Comparison of ENCODE assay signal across 8 cellular contexts in the genomic region with DNA sequence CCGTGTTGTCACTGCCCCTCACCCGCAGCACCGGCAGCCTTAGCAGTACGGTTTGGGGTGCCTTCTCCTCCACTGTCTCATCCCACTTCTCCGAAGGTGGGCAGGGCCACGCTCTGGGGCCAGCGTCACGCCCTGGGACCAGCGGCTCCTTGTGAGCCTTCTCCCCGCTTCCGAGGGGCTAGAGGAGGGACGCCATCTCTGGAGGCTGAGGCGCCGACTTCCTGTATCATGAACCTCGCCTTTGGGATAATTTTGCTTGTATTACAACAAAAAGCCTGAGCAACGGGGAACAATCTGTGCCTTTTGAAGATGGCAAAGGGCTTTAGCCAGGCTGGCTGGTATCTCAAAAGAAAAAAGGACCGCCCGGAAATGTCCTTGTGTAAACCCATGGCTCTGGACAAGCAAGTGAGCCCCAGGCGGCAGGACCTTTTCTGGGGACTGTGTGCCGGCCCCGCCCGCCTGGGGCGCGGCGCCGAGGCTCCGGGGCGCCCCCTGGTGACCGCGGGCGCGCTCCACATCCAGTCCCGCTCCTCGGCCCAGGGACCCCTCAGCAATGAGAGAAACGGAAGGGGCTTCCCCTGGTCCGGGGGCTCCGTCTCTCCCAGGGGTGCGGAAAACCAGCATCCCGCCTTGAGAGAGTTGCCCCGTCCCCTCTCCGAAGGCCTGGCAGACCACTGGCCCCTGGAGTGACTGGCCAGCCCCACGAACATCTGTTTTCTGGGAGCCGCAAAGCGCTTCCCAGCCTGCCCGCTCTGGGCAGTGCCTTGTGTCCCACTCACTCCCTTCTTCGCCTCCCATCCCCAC. TPM values are rescaled to one million over a fixed set of nuclear protein-coding genes. Genes with fewer than 3 reads are reported as not detected.
DNase-seq lines count a peak whose midpoint lies in the region; ATAC-seq and TF ChIP-seq lines count a peak whose summit lies in the region.

No MANE protein-coding gene starts in this region.

- no peaks in the 10 kb centered on the region for H3K27me3 ChIP-seq in CD4-positive, alpha-beta memory T cell (ENCODE audit: insufficient read depth, low read length)
- no peaks in the 10 kb centered on the region for H3K27me3 ChIP-seq in SJCRH30

- peak overlapping the region; percentile 61 to 80 (median 74) for H3K4me3 Mint-ChIP-seq in CD4-positive, alpha-beta memory T cell
- peak overlapping the region; percentile 57 for H3K4me3 Mint-ChIP-seq in activated naive CD4-positive, alpha-beta T cell treated with anti-CD3 and anti-CD28 coated beads, Interleukin-2, amount 10 ng/mL, durations not matched to agents 7 days and 5 days
- peak overlapping the region; percentile 70 for H3K4me3 Mint-ChIP-seq in type B pancreatic cell

- peaks cover 17% of the 10 kb centered on the region for H3K4me1 ChIP-seq in CD4-positive, alpha-beta memory T cell (ENCODE audit: insufficient read depth, low read length)
- peaks cover 37% of the 10 kb centered on the region for H3K4me1 ChIP-seq in SJCRH30

- TF ChIP-seq CTCF in omental fat pad (IDR thresholded peaks at IDR 0.05) (peak in 1 of 3 donors; percentile 89), type B pancreatic cell (conservative IDR thresholded peaks at IDR 0.05) (peak; percentile 99)

- H3K4me3 ChIP-seq in CD4-positive, alpha-beta memory T cell (ENCODE audit: low read length in 2 of 2): peak overlapping the region; percentile 60 to 61
- no peak overlapping the region for H3K4me3 ChIP-seq in SJCRH30

- peak in 4 of 5 donors; percentile 60 to 75 (median 65) for DNase-seq in CD4-positive, alpha-beta memory T cell
- DNase-seq in GM19240 (ENCODE audit: insufficient read length, low spot score) (peak; percentile 51), SJCRH30 (peak in 1 of 2 experiments; percentile 34), glomerular visceral epithelial cell (ENCODE audit: extremely low spot score) (peak; percentile 65), omental fat pad (ENCODE audit: low spot score) (no peak), type B pancreatic cell (ENCODE audit: extremely low spot score, unreplicated experiment) (no peak)
- DNase-seq in activated naive CD4-positive, alpha-beta T cell treated with anti-CD3 and anti-CD28 coated beads, Interleukin-2, amount 10 ng/mL, durations not matched to agents 7 days and 5 days: peak; percentile 68

- no peaks in the 10 kb centered on the region for H3K9me3 ChIP-seq in CD4-positive, alpha-beta memory T cell (ENCODE audit: control insufficient read depth in 1 of 2, low read length in 2 of 2)
- no peaks in the 10 kb centered on the region for H3K9me3 ChIP-seq in SJCRH30 (replicated peaks)

- H3K27ac ChIP-seq in CD4-positive, alpha-beta memory T cell (ENCODE audit: low read depth, low read length): no peak overlapping the region
- peak overlapping the region; percentile 17; the same call in 1 of the 2 replicates for H3K27ac ChIP-seq in SJCRH30

- H3K36me3 Mint-ChIP-seq in CD4-positive, alpha-beta memory T cell: no peaks in the 10 kb centered on the region
- H3K36me3 Mint-ChIP-seq in activated naive CD4-positive, alpha-beta T cell treated with anti-CD3 and anti-CD28 coated beads, Interleukin-2, amount 10 ng/mL, durations not matched to agents 7 days and 5 days: no peaks in the 10 kb centered on the region
- peaks cover 13% of the 10 kb centered on the region for H3K36me3 Mint-ChIP-seq in type B pancreatic cell

- CTCF ChIA-PET in CD4-positive, alpha-beta memory T cell (lab: Charles Lee; ENCODE audit: partially characterized antibody): interaction anchor here (1.0 to 2.5 kb wide), 5 partner anchors 8 to 44 kb away, joined by 3 to 31 read pairs (median 5); no protein-coding TSS in a partner anchor
- CTCF ChIA-PET in activated naive CD4-positive, alpha-beta T cell treated with anti-CD3 and anti-CD28 coated beads, Interleukin-2, amount 10 ng/mL, durations not matched to agents 7 days and 5 days (lab: Charles Lee): interaction anchor here (1.4 to 2.7 kb wide), 4 partner anchors 9 to 43 kb away, joined by 4 to 32 read pairs (median 10); no protein-coding TSS in a partner anchor

- H3K36me3 ChIP-seq in CD4-positive, alpha-beta memory T cell (ENCODE audit: insufficient read depth, low read length): no peaks in the 10 kb centered on the region
- 0 out of 2 replicates have a peak, but pooled peaks cover 3% of the 10 kb centered on the region for H3K36me3 ChIP-seq in SJCRH30

- H3K9me3 Mint-ChIP-seq in CD4-positive, alpha-beta memory T cell: no peaks in the 10 kb centered on the region
- no peaks in the 10 kb centered on the region for H3K9me3 Mint-ChIP-seq in activated naive CD4-positive, alpha-beta T cell treated with anti-CD3 and anti-CD28 coated beads, Interleukin-2, amount 10 ng/mL, durations not matched to agents 7 days and 5 days
- no peaks in the 10 kb centered on the region for H3K9me3 Mint-ChIP-seq in type B pancreatic cell

- peak overlapping the region in 4 of 7 donors; percentile 16 to 77 (median 33) for H3K27ac Mint-ChIP-seq in CD4-positive, alpha-beta memory T cell
- H3K27ac Mint-ChIP-seq in activated naive CD4-positive, alpha-beta T cell treated with anti-CD3 and anti-CD28 coated beads, Interleukin-2, amount 10 ng/mL, durations not matched to agents 7 days and 5 days: peak overlapping the region; percentile 60
- no peak overlapping the region for H3K27ac Mint-ChIP-seq in type B pancreatic cell

- ATAC-seq in HG03378 (IDR thresholded peaks at IDR 0.05; ENCODE audit: unreplicated experiment) (peak; percentile 45), omental fat pad (ENCODE audit: low FRiP score) (peak; percentile 64)

- intact Hi-C loops in CD4-positive, alpha-beta memory T cell (cut with micrococcal nuclease): loop anchor here (1.0 to 10.0 kb wide), 3 partner anchors 16 to 1304 kb away; a partner anchor contains a TSS

- POLR2A ChIA-PET in CD4-positive, alpha-beta memory T cell (lab: Charles Lee; ENCODE audit: partially characterized antibody): interaction anchor here (2.2 kb wide), 1 partner anchor 42 kb away, joined by 6 read pairs; no protein-coding TSS in a partner anchor

- peaks cover 0 to 9% (median 3%) of the 10 kb centered on the region in 4 donors for H3K4me1 Mint-ChIP-seq in CD4-positive, alpha-beta memory T cell
- H3K4me1 Mint-ChIP-seq in activated naive CD4-positive, alpha-beta T cell treated with anti-CD3 and anti-CD28 coated beads, Interleukin-2, amount 10 ng/mL, durations not matched to agents 7 days and 5 days: peaks cover 29% of the 10 kb centered on the region
- H3K4me1 Mint-ChIP-seq in type B pancreatic cell (ENCODE audit: unreplicated experiment): peaks cover 27% of the 10 kb centered on the region

- no peaks in the 10 kb centered on the region for H3K27me3 Mint-ChIP-seq in CD4-positive, alpha-beta memory T cell
- peaks cover 13% of the 10 kb centered on the region for H3K27me3 Mint-ChIP-seq in activated naive CD4-positive, alpha-beta T cell treated with anti-CD3 and anti-CD28 coated beads, Interleukin-2, amount 10 ng/mL, durations not matched to agents 7 days and 5 days
- no peaks in the 10 kb centered on the region for H3K27me3 Mint-ChIP-seq in type B pancreatic cell

RNA-seq across cellular contexts. Expression of a gene that starts 3.8 kb away (rescaled TPM):
- total RNA-seq in CD4-positive, alpha-beta memory T cell: not detected
- polyA plus RNA-seq in CD4-positive, alpha-beta memory T cell: not detected
- total RNA-seq in SJCRH30 (2014; rRNA removed; shearing (Covaris generic)): 0.24 and 0.25 TPM in 2 replicates
- total RNA-seq in omental fat pad: 100 to 1,000 TPM; 181 to 740 (median 276) TPM
- 25.7 and 53.0 TPM in 2 replicates for total RNA-seq in type B pancreatic cell (ENCODE audit: low replicate concordance)

RNA-seq across cellular contexts. Expression of a gene that starts 15.2 kb away (rescaled TPM):
- 1 to 10 TPM; 1.6 to 1.8 TPM for total RNA-seq in CD4-positive, alpha-beta memory T cell
- polyA plus RNA-seq in CD4-positive, alpha-beta memory T cell: under 1 TPM; 0.08 to 0.21 TPM
- total RNA-seq in SJCRH30 (2014; rRNA removed; shearing (Covaris generic)): 18.9 and 22.0 TPM in 2 replicates
- total RNA-seq in omental fat pad (100 to 1,000 TPM in 3 of 4 donors, 10 to 100 TPM in 1; 75.1 to 229 (median 142) TPM), type B pancreatic cell (ENCODE audit: low replicate concordance) (22.7 and 27.9 TPM in 2 replicates)

RNA-seq across cellular contexts. Expression of a gene that starts 25.9 kb away (rescaled TPM):
- total RNA-seq in CD4-positive, alpha-beta memory T cell: 10 to 100 TPM; 26.9 to 27.1 TPM
- 10 to 100 TPM; 34.5 to 40.6 TPM for polyA plus RNA-seq in CD4-positive, alpha-beta memory T cell
- 37.9 and 39.0 TPM in 2 replicates for total RNA-seq in SJCRH30 (2014; rRNA removed; shearing (Covaris generic))
- total RNA-seq in omental fat pad: 10 to 100 TPM; 25.9 to 51.7 (median 37.7) TPM
- 23.5 and 39.0 TPM in 2 replicates for total RNA-seq in type B pancreatic cell (ENCODE audit: low replicate concordance)

Comparison
In these comparisons a context has a peak if more than half of its experiments do, and no peak if none do; other contexts are left out.
1. DNase-seq: peak in CD4-positive, alpha-beta memory T cell (4 of 5), GM19240 (single experiment), activated naive CD4-positive, alpha-beta T cell treated with anti-CD3 and anti-CD28 coated beads, Interleukin-2, amount 10 ng/mL, durations not matched to agents 7 days and 5 days (single experiment) and glomerular visceral epithelial cell (single experiment); none in omental fat pad (single experiment) and type B pancreatic cell (single experiment).
2. RNA of a gene that starts 3.8 kb away (total RNA-seq): 181 to 740 TPM in omental fat pad and 25.7 to 53.0 TPM in type B pancreatic cell; 0.24 to 0.25 TPM in SJCRH30 and not detected in CD4-positive, alpha-beta memory T cell; every median in the first group is over 10 times any median in the second.
3. Peak in every context shown above with its lines, with median percentiles within 50 percentile points of each other: H3K4me3 Mint-ChIP-seq.